23 cellular contexts compared by ENCODE assay signal in genomic region chr11:70353329-70353728, GRCh38. TPM values are rescaled to one million over a fixed set of nuclear protein-coding genes. Genes with fewer than 3 reads are reported as not detected.
DNase-seq lines count a peak whose midpoint lies in the region; ATAC-seq and TF ChIP-seq lines count a peak whose summit lies in the region.
"Had no signal": no experiment of that assay in that cellular context is flagged by ENCODE, and none has a peak within 500 bp of the region (broad histone marks: within the 10 kb centered on the region; RNA-seq: fewer than 3 reads in every experiment).

No MANE protein-coding gene starts in this region.

- H3K27ac Mint-ChIP-seq in GM23338, result no peak overlapping the region
- H3K27ac Mint-ChIP-seq in effector memory CD8-positive, alpha-beta T cell, result peak overlapping the region; percentile 79 to 86
- peak overlapping the region; percentile 86 to 94 (median 88) for H3K27ac Mint-ChIP-seq in immature natural killer cell
- peak overlapping the region; percentile 22 for H3K27ac Mint-ChIP-seq in nephron progenitor cell
- no peak overlapping the region for H3K27ac Mint-ChIP-seq in activated naive CD8-positive, alpha-beta T cell treated with anti-CD3 and anti-CD28 coated beads, Interleukin-2, amount 50 U/mL, for 24 hours
- no peak overlapping the region for H3K27ac Mint-ChIP-seq in activated CD8-positive, alpha-beta T cell treated with anti-CD3 and anti-CD28 coated beads for 36 hours
- H3K27ac Mint-ChIP-seq: CD4-positive, alpha-beta T cell; HFFc6 had no signal

- CTCF ChIA-PET in activated CD8-positive, alpha-beta T cell treated with anti-CD3 and anti-CD28 coated beads for 36 hours (lab: Charles Lee), result no interaction called here

- H3F3A ChIP-seq in GM23338 (replicated peaks; ENCODE audit: low read depth), result no peaks in the 10 kb centered on the region

- H4K20me1 ChIP-seq in GM23338 (replicated peaks; ENCODE audit: insufficient read depth), result peaks cover 18% of the 10 kb centered on the region

- no peaks in the 10 kb centered on the region for H3K9me2 ChIP-seq in GM23338 (ENCODE audit: insufficient read depth)

- no peak for ATAC-seq in GM23338
- no peak for ATAC-seq in effector memory CD8-positive, alpha-beta T cell (replicated peaks)
- ATAC-seq in sciatic nerve, result no peak
- no peak for ATAC-seq in activated naive CD8-positive, alpha-beta T cell treated with anti-CD3 and anti-CD28 coated beads, Interleukin-2, amount 50 U/mL, for 24 hours
- ATAC-seq in activated CD8-positive, alpha-beta T cell treated with anti-CD3 and anti-CD28 coated beads for 36 hours, result no peak
- ATAC-seq: A549 had no signal

- no peak overlapping the region for H3K4me3 Mint-ChIP-seq in GM23338
- H3K4me3 Mint-ChIP-seq in effector memory CD8-positive, alpha-beta T cell, result peak overlapping the region in 1 of 2 donors; percentile 55
- H3K4me3 Mint-ChIP-seq in immature natural killer cell, result peak overlapping the region; percentile 63 to 87 (median 83)
- no peak overlapping the region for H3K4me3 Mint-ChIP-seq in nephron progenitor cell
- H3K4me3 Mint-ChIP-seq in activated naive CD8-positive, alpha-beta T cell treated with anti-CD3 and anti-CD28 coated beads, Interleukin-2, amount 50 U/mL, for 24 hours, result no peak overlapping the region
- H3K4me3 Mint-ChIP-seq in activated CD8-positive, alpha-beta T cell treated with anti-CD3 and anti-CD28 coated beads for 36 hours, result no peak overlapping the region
- H3K4me3 Mint-ChIP-seq: CD14-positive monocyte; CD4-positive, alpha-beta T cell; HFFc6 had no signal

- H3K27ac ChIP-seq in GM23338 (ENCODE audit: low read depth), result 0 out of 2 replicates have a peak overlapping the region, but pooled peaks have one; percentile 6
- H3K27ac ChIP-seq: A549; BLaER1 treated with 17β-estradiol and CSF1 and Interleukin-3, amounts not matched to agents 10 nM and 100 nM had no signal

- intact Hi-C loops in sciatic nerve (cut with DNase I), result no loop called here
- intact Hi-C loops in activated CD8-positive, alpha-beta T cell treated with anti-CD3 and anti-CD28 coated beads for 36 hours (cut with micrococcal nuclease), result no loop called here

- H2AFZ ChIP-seq in GM23338, result no peak overlapping the region

- no peak overlapping the region for H3K4me2 ChIP-seq in GM23338
- H3K4me2 ChIP-seq: A549; BLaER1 treated with 17β-estradiol and CSF1 and Interleukin-3, amounts not matched to agents 10 nM and 100 nM had no signal

- H3K27me3 ChIP-seq in GM23338 (ENCODE audit: insufficient read depth), result no peaks in the 10 kb centered on the region
- H3K27me3 ChIP-seq: BE2C; BLaER1 treated with 17β-estradiol and CSF1 and Interleukin-3, amounts not matched to agents 10 nM and 100 nM had no signal

- no peak overlapping the region for H3K4me3 ChIP-seq in GM23338
- H3K4me3 ChIP-seq: A549; BLaER1 treated with 17β-estradiol and CSF1 and Interleukin-3, amounts not matched to agents 10 nM and 100 nM; HAP-1 had no signal

- H3K27me3 Mint-ChIP-seq in GM23338 (ENCODE audit: insufficient read depth, low read depth, poor library complexity), result no peaks in the 10 kb centered on the region
- no peaks in the 10 kb centered on the region for H3K27me3 Mint-ChIP-seq in effector memory CD8-positive, alpha-beta T cell
- H3K27me3 Mint-ChIP-seq in immature natural killer cell (ENCODE audit: low read depth in 3 of 3), result peaks cover 2 to 4% (median 3%) of the 10 kb centered on the region in 3 donors
- H3K27me3 Mint-ChIP-seq in nephron progenitor cell (ENCODE audit: low read depth, poor library complexity), result peaks cover 16% of the 10 kb centered on the region
- no peaks in the 10 kb centered on the region for H3K27me3 Mint-ChIP-seq in activated naive CD8-positive, alpha-beta T cell treated with anti-CD3 and anti-CD28 coated beads, Interleukin-2, amount 50 U/mL, for 24 hours
- H3K27me3 Mint-ChIP-seq in activated CD8-positive, alpha-beta T cell treated with anti-CD3 and anti-CD28 coated beads for 36 hours, result no peaks in the 10 kb centered on the region
- H3K27me3 Mint-ChIP-seq: CD4-positive, alpha-beta T cell; CD8-positive, alpha-beta memory T cell had no signal

- no peak for TF ChIP-seq CTCF in GM23338 (conservative IDR thresholded peaks at IDR 0.05; ENCODE audit: low read depth in 2 of 2)
- TF ChIP-seq CTCF in nephron progenitor cell (IDR thresholded peaks at IDR 0.05), result no peak
- TF ChIP-seq CTCF in activated CD8-positive, alpha-beta T cell treated with anti-CD3 and anti-CD28 coated beads for 36 hours (IDR thresholded peaks at IDR 0.05), result no peak

- POLR2A ChIA-PET in activated CD8-positive, alpha-beta T cell treated with anti-CD3 and anti-CD28 coated beads for 36 hours (lab: Charles Lee), result no interaction called here

- no peaks in the 10 kb centered on the region for H3K4me1 Mint-ChIP-seq in GM23338
- H3K4me1 Mint-ChIP-seq in effector memory CD8-positive, alpha-beta T cell (ENCODE audit: low read depth in 2 of 2), result peaks cover 14 to 30% of the 10 kb centered on the region in 2 donors
- peaks cover 36 to 40% of the 10 kb centered on the region in 2 donors for H3K4me1 Mint-ChIP-seq in immature natural killer cell
- H3K4me1 Mint-ChIP-seq in nephron progenitor cell, result peaks cover 29% of the 10 kb centered on the region
- no peaks in the 10 kb centered on the region for H3K4me1 Mint-ChIP-seq in activated naive CD8-positive, alpha-beta T cell treated with anti-CD3 and anti-CD28 coated beads, Interleukin-2, amount 50 U/mL, for 24 hours
- no peaks in the 10 kb centered on the region for H3K4me1 Mint-ChIP-seq in activated CD8-positive, alpha-beta T cell treated with anti-CD3 and anti-CD28 coated beads for 36 hours (ENCODE audit: low read depth)
- H3K4me1 Mint-ChIP-seq: CD14-positive monocyte had no signal

- no peak for DNase-seq in GM23338 (ENCODE audit: low spot score)
- no peak for DNase-seq in effector memory CD8-positive, alpha-beta T cell
- no peak for DNase-seq in immature natural killer cell
- no peak for DNase-seq in nephron progenitor cell
- DNase-seq in sciatic nerve (ENCODE audit: low spot score), result no peak
- DNase-seq in GDM1 (lab: John Stamatoyannopoulos, UW), result no peak
- no peak for DNase-seq in activated naive CD8-positive, alpha-beta T cell treated with anti-CD3 and anti-CD28 coated beads, Interleukin-2, amount 50 U/mL, for 24 hours
- no peak for DNase-seq in activated CD8-positive, alpha-beta T cell treated with anti-CD3 and anti-CD28 coated beads for 36 hours
- DNase-seq: 8988T; ACHN; AML-193; BE2C; Calu3; CD4-positive, alpha-beta T cell; CD8-positive, alpha-beta memory T cell; DMS53; DMS79 treated with DMSO at 0.1 percent for 48 hours; GOT3; HFFc6 had no signal

- H3K36me3 ChIP-seq in GM23338 (ENCODE audit: insufficient read depth), result peaks cover 22% of the 10 kb centered on the region

- H3K9me3 Mint-ChIP-seq in GM23338, result no peaks in the 10 kb centered on the region
- no peaks in the 10 kb centered on the region for H3K9me3 Mint-ChIP-seq in effector memory CD8-positive, alpha-beta T cell
- peaks cover 0 to 1% (median 0%) of the 10 kb centered on the region in 6 donors for H3K9me3 Mint-ChIP-seq in immature natural killer cell
- no peaks in the 10 kb centered on the region for H3K9me3 Mint-ChIP-seq in nephron progenitor cell
- no peaks in the 10 kb centered on the region for H3K9me3 Mint-ChIP-seq in activated naive CD8-positive, alpha-beta T cell treated with anti-CD3 and anti-CD28 coated beads, Interleukin-2, amount 50 U/mL, for 24 hours
- no peaks in the 10 kb centered on the region for H3K9me3 Mint-ChIP-seq in activated CD8-positive, alpha-beta T cell treated with anti-CD3 and anti-CD28 coated beads for 36 hours
- H3K9me3 Mint-ChIP-seq: CD14-positive monocyte; CD4-positive, alpha-beta T cell; CD8-positive, alpha-beta memory T cell; HFFc6 had no signal

- H3K36me3 Mint-ChIP-seq in GM23338 (ENCODE audit: low read depth) (peaks cover 66% of the 10 kb centered on the region), immature natural killer cell (peaks cover 36 to 62% (median 40%) of the 10 kb centered on the region in 3 donors), nephron progenitor cell (ENCODE audit: low read depth) (peaks cover 64% of the 10 kb centered on the region)
- H3K36me3 Mint-ChIP-seq in effector memory CD8-positive, alpha-beta T cell (ENCODE audit: insufficient read depth), result peaks cover 60% of the 10 kb centered on the region
- peaks cover 45% of the 10 kb centered on the region for H3K36me3 Mint-ChIP-seq in activated naive CD8-positive, alpha-beta T cell treated with anti-CD3 and anti-CD28 coated beads, Interleukin-2, amount 50 U/mL, for 24 hours (ENCODE audit: low read depth)
- peaks cover 29% of the 10 kb centered on the region for H3K36me3 Mint-ChIP-seq in activated CD8-positive, alpha-beta T cell treated with anti-CD3 and anti-CD28 coated beads for 36 hours (ENCODE audit: low read depth)

- H3K79me2 ChIP-seq in GM23338 (replicated peaks; ENCODE audit: insufficient read depth), result peaks cover 2% of the 10 kb centered on the region; the same call in 1 of the 2 replicates

- no peaks in the 10 kb centered on the region for H3K4me1 ChIP-seq in GM23338 (ENCODE audit: insufficient read depth)
- H3K4me1 ChIP-seq: A549, BE2C, HAP-1 had no signal

TF ChIP-seq in GM23338, 12 proteins besides CTCF, POLR2A, EP300 and RAD21 (continues in another document):
- TF ChIP-seq EZH2phosphoT487 (IDR thresholded peaks at IDR 0.05; ENCODE audit: unreplicated experiment) (no peak), NANOG (IDR thresholded peaks at IDR 0.05; ENCODE audit: borderline replicate concordance) (no peak), CREB1 (CRISPR knock-in tag; IDR thresholded peaks at IDR 0.05; ENCODE audit: low read depth) (no peak), ZNF114 (CRISPR knock-in tag; IDR thresholded peaks at IDR 0.05) (no peak), EZH2 (IDR thresholded peaks at IDR 0.05; ENCODE audit: low read depth, unreplicated experiment) (no peak), JUNB (IDR thresholded peaks at IDR 0.05; ENCODE audit: unreplicated experiment) (no peak)
- TF ChIP-seq, protein P1, sequence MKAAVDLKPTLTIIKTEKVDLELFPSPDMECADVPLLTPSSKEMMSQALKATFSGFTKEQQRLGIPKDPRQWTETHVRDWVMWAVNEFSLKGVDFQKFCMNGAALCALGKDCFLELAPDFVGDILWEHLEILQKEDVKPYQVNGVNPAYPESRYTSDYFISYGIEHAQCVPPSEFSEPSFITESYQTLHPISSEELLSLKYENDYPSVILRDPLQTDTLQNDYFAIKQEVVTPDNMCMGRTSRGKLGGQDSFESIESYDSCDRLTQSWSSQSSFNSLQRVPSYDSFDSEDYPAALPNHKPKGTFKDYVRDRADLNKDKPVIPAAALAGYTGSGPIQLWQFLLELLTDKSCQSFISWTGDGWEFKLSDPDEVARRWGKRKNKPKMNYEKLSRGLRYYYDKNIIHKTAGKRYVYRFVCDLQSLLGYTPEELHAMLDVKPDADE (IDR thresholded peaks at IDR 0.05), result no peak

RNA-seq across cellular contexts. Expression of gene CTTN, which starts 45.0 kb away (rescaled TPM):
- 327 and 343 TPM in 2 replicates for total RNA-seq in GM23338 (2014; rRNA removed; shearing (Covaris generic))
- polyA plus RNA-seq in GM23338 (2016; fragmentation: Nextera tagmentation; extraction: Ambion mirVana) (148 and 163 TPM in 2 replicates), immature natural killer cell (under 1 TPM in 2 of 3 donors, not detected in 1; 0.53 to 0.67 TPM)
- 264 TPM for total RNA-seq in sciatic nerve
- total RNA-seq in activated CD8-positive, alpha-beta T cell treated with anti-CD3 and anti-CD28 coated beads for 36 hours, result 1 to 10 TPM; 8.6 to 9.9 TPM
- polyA plus RNA-seq: CD8-positive, alpha-beta memory T cell had no signal

Comparison
In these comparisons a context has a peak if more than half of its experiments do, and no peak if none do; other contexts are left out.
1. H3K27ac Mint-ChIP-seq: peak in effector memory CD8-positive, alpha-beta T cell (2 of 2), immature natural killer cell (6 of 6) and nephron progenitor cell (single experiment); none in GM23338 (single experiment), activated naive CD8-positive, alpha-beta T cell treated with anti-CD3 and anti-CD28 coated beads, Interleukin-2, amount 50 U/mL, for 24 hours (single experiment) and activated CD8-positive, alpha-beta T cell treated with anti-CD3 and anti-CD28 coated beads for 36 hours (single experiment).
2. H3K4me3 Mint-ChIP-seq: peak in immature natural killer cell (5 of 5); none in GM23338 (single experiment), nephron progenitor cell (single experiment), activated naive CD8-positive, alpha-beta T cell treated with anti-CD3 and anti-CD28 coated beads, Interleukin-2, amount 50 U/mL, for 24 hours (single experiment) and activated CD8-positive, alpha-beta T cell treated with anti-CD3 and anti-CD28 coated beads for 36 hours (single experiment).
3. RNA of gene CTTN, which starts 45.0 kb away (total RNA-seq): 327 to 343 TPM in GM23338 and 264 TPM in sciatic nerve (single experiment); 8.6 to 9.9 TPM in activated CD8-positive, alpha-beta T cell treated with anti-CD3 and anti-CD28 coated beads for 36 hours; every median in the first group is over 10 times any median in the second.